ENCODE assay signal across 29 cellular contexts in the genomic region with DNA sequence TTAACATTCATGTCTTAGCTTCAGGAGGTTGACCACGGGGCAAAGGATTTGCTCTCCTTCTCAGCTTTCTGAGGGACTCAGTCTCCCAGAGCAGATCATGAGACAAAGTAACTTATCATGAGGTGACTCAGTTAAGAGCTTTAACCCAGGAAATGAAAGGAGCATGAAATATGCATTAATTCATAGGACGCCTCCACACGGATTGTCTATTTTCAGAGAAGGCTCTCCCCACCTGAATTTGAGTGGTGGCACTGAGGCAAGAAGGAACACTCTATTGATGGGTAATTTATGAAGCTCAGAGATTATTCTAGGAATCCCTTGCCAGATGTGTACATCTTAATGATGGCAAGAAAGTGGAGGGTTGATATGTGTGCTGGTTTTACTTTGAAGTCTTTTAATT. TPM values are rescaled to one million over a fixed set of nuclear protein-coding genes. Genes with fewer than 3 reads are reported as not detected.
"Had no signal": no experiment of that assay in that cellular context is flagged by ENCODE, and none has a peak within 500 bp of the region (broad histone marks: within the 10 kb centered on the region; RNA-seq: fewer than 3 reads in every experiment).

No MANE protein-coding gene starts in this region.

- ATAC-seq: activated T-helper 17 cell treated with anti-CD3 and anti-CD28 coated beads, Interleukin-2, amount 50 U/mL, for 72 hours; K562; Panc1; T-cell had no signal

- H3K27me3 Mint-ChIP-seq: activated CD4-positive, alpha-beta memory T cell treated with anti-CD3 and anti-CD28 coated beads, Interleukin-2, amount 10 ng/mL, durations not matched to agents 7 days and 5 days; activated naive CD8-positive, alpha-beta T cell; activated T-helper 17 cell treated with anti-CD3 and anti-CD28 coated beads, Interleukin-2, amount 50 U/mL, for 72 hours; T-cell had no signal

- H3K27ac Mint-ChIP-seq: activated CD4-positive, alpha-beta memory T cell treated with anti-CD3 and anti-CD28 coated beads, Interleukin-2, amount 10 ng/mL, durations not matched to agents 7 days and 5 days; activated naive CD4-positive, alpha-beta T cell treated with anti-CD3 and anti-CD28 coated beads for 36 hours; activated naive CD8-positive, alpha-beta T cell; activated T-helper 17 cell treated with anti-CD3 and anti-CD28 coated beads, Interleukin-2, amount 50 U/mL, for 72 hours; T-cell had no signal

- DNase-seq: activated CD4-positive, alpha-beta memory T cell treated with anti-CD3 and anti-CD28 coated beads, Interleukin-2, amount 10 ng/mL, durations not matched to agents 7 days and 5 days; activated CD4-positive, alpha-beta T cell treated with anti-CD3 and anti-CD28 coated beads, Interleukin-2, amount 50 U/mL, for 1 hour; activated CD4-positive, CD25-positive, alpha-beta regulatory T cell; activated gamma-delta T cell; activated naive CD4-positive, alpha-beta T cell treated with anti-CD3 and anti-CD28 coated beads for 36 hours; activated T-cell treated with anti-CD3 and anti-CD28 coated beads for 4 hours; activated T-cell treated with anti-CD3 and anti-CD28 coated beads, Interleukin-2, amount 50 U/mL, for 48 hours; Karpas-422; MM.1S; NCI-H1105; NCI-H1436; NCI-H1694 treated with DMSO at 0.1 percent for 48 hours; NCI-H2029 treated with DMSO at 0.1 percent for 48 hours; NCI-H345; NCI-H510A treated with DMSO at 0.1 percent for 48 hours; NCI-H69; NK-92 treated with Interleukin-12 subunit alpha and Interleukin-12 subunit beta, amount 100 ng/mL, for 24 hours; OCI-M1; SHP77 treated with DMSO at 0.1 percent for 48 hours; T-cell had no signal

- H3K36me3 Mint-ChIP-seq: activated naive CD8-positive, alpha-beta T cell; brain; T-cell had no signal

- H3K9me3 Mint-ChIP-seq: brain had no signal

- H3K4me3 Mint-ChIP-seq: activated CD4-positive, alpha-beta memory T cell treated with anti-CD3 and anti-CD28 coated beads, Interleukin-2, amount 10 ng/mL, durations not matched to agents 7 days and 5 days; activated naive CD4-positive, alpha-beta T cell treated with anti-CD3 and anti-CD28 coated beads for 36 hours; activated naive CD8-positive, alpha-beta T cell; activated T-helper 17 cell treated with anti-CD3 and anti-CD28 coated beads, Interleukin-2, amount 50 U/mL, for 72 hours; T-cell had no signal

- H3K27ac ChIP-seq: RWPE1, VCaP had no signal

- H3K4me3 ChIP-seq: K562 had no signal

- H3K4me1 Mint-ChIP-seq: activated CD4-positive, alpha-beta memory T cell treated with anti-CD3 and anti-CD28 coated beads, Interleukin-2, amount 10 ng/mL, durations not matched to agents 7 days and 5 days; activated T-helper 17 cell treated with anti-CD3 and anti-CD28 coated beads, Interleukin-2, amount 50 U/mL, for 72 hours; T-cell had no signal

RNA-seq across cellular contexts. Expression of gene RBFOX1, which starts 0.7 kb away (rescaled TPM):
- total RNA-seq: activated CD4-positive, alpha-beta memory T cell treated with anti-CD3 and anti-CD28 coated beads, Interleukin-2, amount 10 ng/mL, durations not matched to agents 7 days and 5 days; activated CD8-positive, alpha-beta memory T cell treated with anti-CD3 and anti-CD28 coated beads for 36 hours; activated naive CD4-positive, alpha-beta T cell treated with anti-CD3 and anti-CD28 coated beads for 36 hours; activated T-helper 17 cell treated with anti-CD3 and anti-CD28 coated beads, Interleukin-2, amount 50 U/mL, for 72 hours; K562; T-cell; T-helper 2 cell treated with Interferon-gamma antibody and Interleukin-4, amounts not matched to agents 100 ng/mL and 5 ng/mL, for 36 hours had no signal
